7 cellular contexts compared by ENCODE assay signal in genomic region chr13:97367427-97367826, GRCh38.
DNase-seq lines count a peak whose midpoint lies in the region; ATAC-seq, FAIRE-seq and TF ChIP-seq lines count a peak whose summit lies in the region.

No MANE protein-coding gene starts in this region.

- DNase-seq in H54 (ENCODE audit: insufficient read length, low spot score) (peak; percentile 64), astrocyte of the cerebellum (ENCODE audit: low read depth) (peak; percentile 54), left lung (no peak), thyroid gland (peak; percentile 33 to 46), NCI-H1417 treated with DMSO at 0.1 percent for 48 hours (lab: John Stamatoyannopoulos, UW) (no peak), DMS53 (lab: John Stamatoyannopoulos, UW) (no peak)

- H3K4me1 ChIP-seq in left lung (peaks cover 19 to 36% of the 10 kb centered on the region in 2 donors), thyroid gland (peaks cover 4 to 23% of the 10 kb centered on the region in 2 donors)

- TF ChIP-seq POLR2A in H54 (IDR thresholded peaks at IDR 0.05; ENCODE audit: low read depth, low read length) (no peak), thyroid gland (IDR thresholded peaks at IDR 0.05) (no peak)

- H3K36me3 ChIP-seq in left lung (peaks cover 0 to 14% of the 10 kb centered on the region in 2 donors), thyroid gland (no peaks in the 10 kb centered on the region)

- TF ChIP-seq CTCF in astrocyte of the cerebellum (IDR thresholded peaks at IDR 0.05; ENCODE audit: low read depth, low read length, missing control alignments): no peak
- no peak for TF ChIP-seq CTCF in left lung (IDR thresholded peaks at IDR 0.05)
- no peak for TF ChIP-seq CTCF in thyroid gland (IDR thresholded peaks at IDR 0.05)

- H3K27ac ChIP-seq in left lung (peak overlapping the region in 1 of 2 donors; percentile 36), thyroid gland (peak overlapping the region in 1 of 3 donors; percentile 80)

- FAIRE-seq in H54 (lab: Jason Lieb, UNC): peak; percentile 99

- no peaks in the 10 kb centered on the region for H3K9me3 ChIP-seq in left lung
- H3K9me3 ChIP-seq in thyroid gland: no peaks in the 10 kb centered on the region

- H3K4me3 ChIP-seq in astrocyte of the cerebellum (ENCODE audit: low read depth, low read length) (no peak overlapping the region), left lung (no peak overlapping the region), thyroid gland (replicated peaks in 1 of 3) (no peak overlapping the region)

- peak; percentile 60 for ATAC-seq in left lung
- ATAC-seq in HG02588 (IDR thresholded peaks at IDR 0.05; ENCODE audit: unreplicated experiment): no peak

- intact Hi-C loops in left lung (cut with DNase I): no loop called here
- intact Hi-C loops in thyroid gland (cut with DNase I): no loop called here

- no peaks in the 10 kb centered on the region for H3K27me3 ChIP-seq in left lung
- no peaks in the 10 kb centered on the region for H3K27me3 ChIP-seq in thyroid gland

- in situ Hi-C loops in astrocyte of the cerebellum (cut with HindIII; ENCODE audit: low sequenced_read_pairs): loop anchor here (25.0 kb wide), 2 partner anchors 255 to 330 kb away; no protein-coding TSS in a partner anchor

- WGBS in thyroid gland, 2 donors: 72% methylated on average over 8 of the region's 8 CpGs

Comparison
In these comparisons a context has a peak if more than half of its experiments do, and no peak if none do; other contexts are left out.
1. DNase-seq: peak in H54 (single experiment), astrocyte of the cerebellum (single experiment) and thyroid gland (2 of 2); none in left lung (0 of 2), NCI-H1417 treated with DMSO at 0.1 percent for 48 hours (single experiment) and DMS53 (single experiment).